16 cellular contexts compared by ENCODE assay signal in the genomic region with DNA sequence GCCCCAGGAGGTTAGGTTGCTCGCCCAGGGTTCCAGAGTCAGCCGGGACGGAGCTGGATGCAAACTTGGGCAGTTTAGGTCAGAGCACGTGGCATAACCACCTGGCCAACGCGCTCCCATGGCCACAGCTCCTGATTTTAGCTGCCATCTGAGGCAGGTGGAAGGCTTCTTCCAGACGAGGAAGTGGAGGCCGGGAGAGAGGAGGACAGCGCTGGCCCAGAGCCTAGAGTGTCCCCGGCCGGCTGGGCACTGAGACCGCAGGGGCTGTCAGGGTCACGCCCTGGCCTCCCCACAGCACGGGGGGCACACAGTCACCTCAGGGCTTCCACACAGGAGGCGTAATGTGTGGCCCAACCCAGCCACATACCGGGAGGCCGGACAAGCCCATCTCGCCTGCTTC.
"Had no signal": no experiment of that assay in that cellular context is flagged by ENCODE, and none has a peak within 500 bp of the region (broad histone marks: within the 10 kb centered on the region; RNA-seq: fewer than 3 reads in every experiment).

No MANE protein-coding gene starts in this region.

- H3K27me3 ChIP-seq: neutrophil had no signal

- DNase-seq: activated CD4-positive, alpha-beta T cell treated with anti-CD3 and anti-CD28 coated beads, Interleukin-2, amount 50 U/mL, for 4 hours; activated naive CD4-positive, alpha-beta T cell; activated T-cell treated with anti-CD3 and anti-CD28 coated beads, Interleukin-2, amount 50 U/mL, for 1 hour; cerebellar nuclear complex; cortex of kidney; kidney glomerular epithelial cell; left ventricle myocardium inferior; naive B cell; stimulated activated CD4-positive, alpha-beta T cell treated with anti-CD3 and anti-CD28 coated beads, Interleukin-4, amount 100 ng/mL, for 1 hour; T-helper 17 cell had no signal

- H3K27ac ChIP-seq: breast epithelium, left ventricle myocardium inferior, neutrophil, parathyroid adenoma, thoracic aorta had no signal

- H3K27me3 Mint-ChIP-seq: activated T-helper 17 cell treated with anti-CD3 and anti-CD28 coated beads, Interleukin-2, amount 50 U/mL, for 72 hours; naive B cell; T-helper 17 cell had no signal

- H3K36me3 Mint-ChIP-seq: naive B cell had no signal

- H3K4me3 ChIP-seq: breast epithelium, left ventricle myocardium inferior, smooth muscle cell, thoracic aorta had no signal

- H3K9me3 ChIP-seq: breast epithelium, left ventricle myocardium inferior, neutrophil, thoracic aorta had no signal

- H3K36me3 ChIP-seq: breast epithelium, left ventricle myocardium inferior, neutrophil, thoracic aorta had no signal

- H3K9me3 Mint-ChIP-seq: activated T-helper 17 cell treated with anti-CD3 and anti-CD28 coated beads, Interleukin-2, amount 50 U/mL, for 72 hours; naive B cell had no signal

- H3K4me1 ChIP-seq: breast epithelium, parathyroid adenoma had no signal
